In genomic region chr11:32374261-32374711, GRCh38 we compare ENCODE assay signal across 1 cellular context.
TF ChIP-seq lines count a peak whose summit lies in the region.

No MANE protein-coding gene starts in this region.

TF ChIP-seq in K562, 482 proteins besides CTCF, POLR2A, EP300 and RAD21 (continued from another document and continues in another):
- TF ChIP-seq TSHZ1 (CRISPR knock-in tag; IDR thresholded peaks at IDR 0.05) (no peak), ZNF639 (CRISPR knock-in tag; conservative IDR thresholded peaks at IDR 0.05 in 1 of 2, IDR thresholded peaks at IDR 0.05 in 1 of 2) (no peak), NUFIP1 (IDR thresholded peaks at IDR 0.05; ENCODE audit: partially characterized antibody) (no peak), ZNF766 (CRISPR knock-in tag; conservative IDR thresholded peaks at IDR 0.05) (no peak), TEAD4 (IDR thresholded peaks at IDR 0.05; ENCODE audit: low read length) (no peak), TEAD4 (CRISPR knock-in tag; IDR thresholded peaks at IDR 0.05; ENCODE audit: borderline replicate concordance) (no peak), NCOR1 (IDR thresholded peaks at IDR 0.05) (no peak), HDAC6 (IDR thresholded peaks at IDR 0.05; ENCODE audit: low read depth, low read length) (no peak), DEAF1 (CRISPR knock-in tag; IDR thresholded peaks at IDR 0.05) (peak; percentile 71), MGA (IDR thresholded peaks at IDR 0.05) (peak; percentile 79), VEZF1 (CRISPR knock-in tag; IDR thresholded peaks at IDR 0.05) (no peak), GTF2B (IDR thresholded peaks at IDR 0.05; ENCODE audit: extremely low read depth, insufficient read length) (no peak), BHLHE40 (IDR thresholded peaks at IDR 0.05; ENCODE audit: low read length) (peak; percentile 33; the same call in 1 of the 2 replicates), MECOM (CRISPR knock-in tag; IDR thresholded peaks at IDR 0.05) (no peak), TSC22D4 (tag; IDR thresholded peaks at IDR 0.05) (no peak), NFYB (IDR thresholded peaks at IDR 0.05; ENCODE audit: extremely low read depth, insufficient read length) (no peak), DNMT1 (IDR thresholded peaks at IDR 0.05) (no peak), E2F3 (CRISPR knock-in tag; IDR thresholded peaks at IDR 0.05) (0 out of 2 replicates have a peak, but pooled peaks have one; percentile 48), ZEB2 (IDR thresholded peaks at IDR 0.05) (no peak), BRD9 (IDR thresholded peaks at IDR 0.05; ENCODE audit: low read depth, partially characterized antibody) (no peak), SUPT5H (IDR thresholded peaks at IDR 0.05) (no peak), XRCC3 (IDR thresholded peaks at IDR 0.05) (no peak), MEF2A (IDR thresholded peaks at IDR 0.05; ENCODE audit: control insufficient read depth, low read depth, low read length) (no peak), TAL1 (IDR thresholded peaks at IDR 0.05) (no peak), SPI1 (IDR thresholded peaks at IDR 0.05; ENCODE audit: borderline replicate concordance, low read depth, low read length) (no peak), ETV5 (CRISPR knock-in tag; IDR thresholded peaks at IDR 0.05; ENCODE audit: low read depth) (no peak), ZBTB17 (CRISPR knock-in tag; IDR thresholded peaks at IDR 0.05) (no peak), ZSCAN32 (CRISPR knock-in tag; IDR thresholded peaks at IDR 0.05) (no peak), POLR3G (IDR thresholded peaks at IDR 0.05; ENCODE audit: extremely low read depth, insufficient read length, insufficient replicate concordance) (no peak)
- TF ChIP-seq, protein P1, sequence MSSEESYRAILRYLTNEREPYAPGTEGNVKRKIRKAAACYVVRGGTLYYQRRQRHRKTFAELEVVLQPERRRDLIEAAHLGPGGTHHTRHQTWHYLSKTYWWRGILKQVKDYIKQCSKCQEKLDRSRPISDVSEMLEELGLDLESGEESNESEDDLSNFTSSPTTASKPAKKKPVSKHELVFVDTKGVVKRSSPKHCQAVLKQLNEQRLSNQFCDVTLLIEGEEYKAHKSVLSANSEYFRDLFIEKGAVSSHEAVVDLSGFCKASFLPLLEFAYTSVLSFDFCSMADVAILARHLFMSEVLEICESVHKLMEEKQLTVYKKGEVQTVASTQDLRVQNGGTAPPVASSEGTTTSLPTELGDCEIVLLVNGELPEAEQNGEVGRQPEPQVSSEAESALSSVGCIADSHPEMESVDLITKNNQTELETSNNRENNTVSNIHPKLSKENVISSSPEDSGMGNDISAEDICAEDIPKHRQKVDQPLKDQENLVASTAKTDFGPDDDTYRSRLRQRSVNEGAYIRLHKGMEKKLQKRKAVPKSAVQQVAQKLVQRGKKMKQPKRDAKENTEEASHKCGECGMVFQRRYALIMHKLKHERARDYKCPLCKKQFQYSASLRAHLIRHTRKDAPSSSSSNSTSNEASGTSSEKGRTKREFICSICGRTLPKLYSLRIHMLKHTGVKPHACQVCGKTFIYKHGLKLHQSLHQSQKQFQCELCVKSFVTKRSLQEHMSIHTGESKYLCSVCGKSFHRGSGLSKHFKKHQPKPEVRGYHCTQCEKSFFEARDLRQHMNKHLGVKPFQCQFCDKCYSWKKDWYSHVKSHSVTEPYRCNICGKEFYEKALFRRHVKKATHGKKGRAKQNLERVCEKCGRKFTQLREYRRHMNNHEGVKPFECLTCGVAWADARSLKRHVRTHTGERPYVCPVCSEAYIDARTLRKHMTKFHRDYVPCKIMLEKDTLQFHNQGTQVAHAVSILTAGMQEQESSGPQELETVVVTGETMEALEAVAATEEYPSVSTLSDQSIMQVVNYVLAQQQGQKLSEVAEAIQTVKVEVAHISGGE (CRISPR knock-in tag; IDR thresholded peaks at IDR 0.05): no peak
- TF ChIP-seq, protein P2, sequence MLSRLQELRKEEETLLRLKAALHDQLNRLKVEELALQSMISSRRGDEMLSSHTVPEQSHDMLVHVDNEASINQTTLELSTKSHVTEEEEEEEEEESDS (CRISPR knock-in tag; IDR thresholded peaks at IDR 0.05): no peak
- TF ChIP-seq, protein P3, sequence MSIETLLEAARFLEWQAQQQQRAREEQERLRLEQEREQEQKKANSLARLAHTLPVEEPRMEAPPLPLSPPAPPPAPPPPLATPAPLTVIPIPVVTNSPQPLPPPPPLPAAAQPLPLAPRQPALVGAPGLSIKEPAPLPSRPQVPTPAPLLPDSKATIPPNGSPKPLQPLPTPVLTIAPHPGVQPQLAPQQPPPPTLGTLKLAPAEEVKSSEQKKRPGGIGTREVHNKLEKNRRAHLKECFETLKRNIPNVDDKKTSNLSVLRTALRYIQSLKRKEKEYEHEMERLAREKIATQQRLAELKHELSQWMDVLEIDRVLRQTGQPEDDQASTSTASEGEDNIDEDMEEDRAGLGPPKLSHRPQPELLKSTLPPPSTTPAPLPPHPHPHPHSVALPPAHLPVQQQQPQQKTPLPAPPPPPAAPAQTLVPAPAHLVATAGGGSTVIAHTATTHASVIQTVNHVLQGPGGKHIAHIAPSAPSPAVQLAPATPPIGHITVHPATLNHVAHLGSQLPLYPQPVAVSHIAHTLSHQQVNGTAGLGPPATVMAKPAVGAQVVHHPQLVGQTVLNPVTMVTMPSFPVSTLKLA (conservative IDR thresholded peaks at IDR 0.05): no peak
